In the genomic region with DNA sequence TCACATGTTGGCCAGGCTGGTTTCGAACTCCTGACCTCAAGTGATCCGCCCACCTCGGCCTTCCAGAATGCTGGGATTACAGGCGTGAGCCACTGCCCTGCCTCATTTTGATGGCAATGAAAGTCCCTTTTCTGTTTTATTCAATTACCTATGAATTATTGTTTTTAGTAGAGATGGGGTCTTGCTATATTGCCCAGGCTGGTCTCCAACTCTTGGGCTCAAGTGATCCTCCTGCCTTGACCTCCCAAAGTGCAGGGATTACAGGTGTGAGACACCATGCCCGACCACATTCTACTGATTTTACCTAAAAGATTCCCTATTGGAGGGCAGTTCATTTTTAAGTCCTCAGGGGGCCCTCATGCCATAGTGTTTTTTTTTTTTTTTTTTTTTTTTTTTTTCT, we compare ENCODE assay signal across 14 cellular contexts. TPM values are rescaled to one million over a fixed set of nuclear protein-coding genes. Genes with fewer than 3 reads are reported as not detected.
"Had no signal": no experiment of that assay in that cellular context is flagged by ENCODE, and none has a peak within 500 bp of the region (broad histone marks: within the 10 kb centered on the region; RNA-seq: fewer than 3 reads in every experiment).

No MANE protein-coding gene starts in this region.

RNA-seq across cellular contexts. Expression of gene CLEC17A, which starts 40.9 kb away (rescaled TPM):
- total RNA-seq: left cardiac atrium, left lobe of liver, left ventricle myocardium superior, lung microvascular endothelial cell, mesenteric fat pad, myocyte, pulmonary artery endothelial cell, renal cortical epithelial cell, right atrium auricular region, right lobe of liver, smooth muscle cell, suprapubic skin had no signal
- polyA plus RNA-seq: keratinocyte, neural cell, smooth muscle cell had no signal
